In genomic region chr5:109907751-109908150, GRCh38 we compare ENCODE assay signal across 15 cellular contexts.
DNase-seq lines count a peak whose midpoint lies in the region; ATAC-seq, FAIRE-seq and TF ChIP-seq lines count a peak whose summit lies in the region.
"Had no signal": no experiment of that assay in that cellular context is flagged by ENCODE, and none has a peak within 500 bp of the region (broad histone marks: within the 10 kb centered on the region; RNA-seq: fewer than 3 reads in every experiment).

No MANE protein-coding gene starts in this region.

- peak; percentile 65 for FAIRE-seq in RCC 7860 (lab: Jason Lieb, UNC)
- FAIRE-seq in D721Med (lab: Jason Lieb, UNC) = no peak

- TF ChIP-seq POLR2A in GM18505 (IDR thresholded peaks at IDR 0.05; ENCODE audit: borderline replicate concordance, extremely low read depth, insufficient read depth, insufficient read length) = no peak

- ATAC-seq in HG02884 (IDR thresholded peaks at IDR 0.05; ENCODE audit: unreplicated experiment) = no peak
- no peak for ATAC-seq in GM18505 (IDR thresholded peaks at IDR 0.05; ENCODE audit: unreplicated experiment)

- DNase-seq in Daoy (ENCODE audit: low read depth) = peak; percentile 55
- DNase-seq in RCC 7860 (ENCODE audit: low spot score) = peak; percentile 39
- peak; percentile 92 for DNase-seq in fibroblast of mammary gland (ENCODE audit: low read depth)
- DNase-seq in non-pigmented ciliary epithelial cell (ENCODE audit: low read depth) = peak; percentile 26
- no peak for DNase-seq in globus pallidus (ENCODE audit: low spot score)
- no peak for DNase-seq in D721Med (ENCODE audit: insufficient read length, low spot score)
- DNase-seq: activated CD4-positive, alpha-beta memory T cell treated with anti-CD3 and anti-CD28 coated beads, Interleukin-2, amount 10 ng/mL, durations not matched to agents 7 days and 5 days; activated naive CD4-positive, alpha-beta T cell treated with Interleukin-2 at 50 U/mL for 16 hours; CD4-positive, alpha-beta memory T cell; MM.1S; stomach had no signal

- H3K4me3 ChIP-seq in fibroblast of mammary gland (ENCODE audit: control insufficient read depth, low read depth, low read length) = no peak overlapping the region
- H3K4me3 ChIP-seq: coronary artery, lung, stomach had no signal

- no peak for TF ChIP-seq CTCF in fibroblast of mammary gland (conservative IDR thresholded peaks at IDR 0.05; ENCODE audit: control insufficient read depth, insufficient read depth, low read depth, low read length)
- no peak for TF ChIP-seq CTCF in D721Med (IDR thresholded peaks at IDR 0.05; ENCODE audit: insufficient read depth, missing control alignments)

Comparison
In these comparisons a context has a peak if more than half of its experiments do, and no peak if none do; other contexts are left out.
1. DNase-seq: peak in Daoy (single experiment), RCC 7860 (single experiment), fibroblast of mammary gland (single experiment) and non-pigmented ciliary epithelial cell (single experiment); none in globus pallidus (single experiment) and D721Med (single experiment).